ENCODE assay signal across 1 cellular context in the genomic region with DNA sequence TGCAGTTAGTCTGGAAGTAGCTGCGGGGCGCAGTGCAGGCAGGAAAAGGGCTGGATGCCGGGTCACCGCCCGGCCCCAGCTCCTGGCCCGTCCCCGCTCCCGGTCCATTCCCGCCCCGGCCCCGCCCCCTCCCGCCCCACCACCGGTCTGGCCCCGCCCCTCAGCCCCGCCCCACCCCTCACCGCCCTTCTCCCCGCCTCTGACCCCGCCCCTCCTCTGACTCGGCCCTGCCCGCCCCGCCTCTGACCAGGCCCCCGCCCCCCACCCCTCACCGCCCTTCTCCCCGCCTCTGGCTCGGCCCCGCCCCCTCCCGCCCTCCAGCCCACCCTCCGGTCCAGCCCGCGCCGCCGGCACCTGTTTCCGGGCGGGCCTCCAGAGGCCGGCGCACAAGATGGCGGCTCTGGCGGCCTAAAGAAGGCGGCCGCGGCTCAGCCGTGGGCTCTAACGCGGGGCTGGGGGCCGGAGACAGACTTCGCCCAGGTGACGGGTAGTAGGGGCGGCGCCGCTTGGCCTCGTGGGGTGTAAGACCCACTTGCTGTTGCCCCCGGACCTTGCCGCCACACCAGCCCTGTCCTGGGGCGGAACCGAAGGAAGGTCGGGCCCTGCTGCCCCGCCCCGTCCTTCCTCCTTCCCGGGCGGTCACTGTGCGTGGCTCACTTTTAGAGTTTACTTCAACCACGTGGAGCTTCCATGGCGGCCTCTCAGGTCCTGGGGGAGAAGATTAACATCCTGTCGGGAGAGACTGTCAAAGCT.
TF ChIP-seq lines count a peak whose summit lies in the region.

A gene with protein sequence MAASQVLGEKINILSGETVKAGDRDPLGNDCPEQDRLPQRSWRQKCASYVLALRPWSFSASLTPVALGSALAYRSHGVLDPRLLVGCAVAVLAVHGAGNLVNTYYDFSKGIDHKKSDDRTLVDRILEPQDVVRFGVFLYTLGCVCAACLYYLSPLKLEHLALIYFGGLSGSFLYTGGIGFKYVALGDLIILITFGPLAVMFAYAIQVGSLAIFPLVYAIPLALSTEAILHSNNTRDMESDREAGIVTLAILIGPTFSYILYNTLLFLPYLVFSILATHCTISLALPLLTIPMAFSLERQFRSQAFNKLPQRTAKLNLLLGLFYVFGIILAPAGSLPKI (plus strand): TSS at position 357 of the 753 bp plus-strand sequence. CDS start 334 bp downstream, at position 691.

TF ChIP-seq in WTC11, 78 proteins besides CTCF, POLR2A, EP300 and RAD21 (continued from another document and continues in another):
- TF ChIP-seq, protein P1, sequence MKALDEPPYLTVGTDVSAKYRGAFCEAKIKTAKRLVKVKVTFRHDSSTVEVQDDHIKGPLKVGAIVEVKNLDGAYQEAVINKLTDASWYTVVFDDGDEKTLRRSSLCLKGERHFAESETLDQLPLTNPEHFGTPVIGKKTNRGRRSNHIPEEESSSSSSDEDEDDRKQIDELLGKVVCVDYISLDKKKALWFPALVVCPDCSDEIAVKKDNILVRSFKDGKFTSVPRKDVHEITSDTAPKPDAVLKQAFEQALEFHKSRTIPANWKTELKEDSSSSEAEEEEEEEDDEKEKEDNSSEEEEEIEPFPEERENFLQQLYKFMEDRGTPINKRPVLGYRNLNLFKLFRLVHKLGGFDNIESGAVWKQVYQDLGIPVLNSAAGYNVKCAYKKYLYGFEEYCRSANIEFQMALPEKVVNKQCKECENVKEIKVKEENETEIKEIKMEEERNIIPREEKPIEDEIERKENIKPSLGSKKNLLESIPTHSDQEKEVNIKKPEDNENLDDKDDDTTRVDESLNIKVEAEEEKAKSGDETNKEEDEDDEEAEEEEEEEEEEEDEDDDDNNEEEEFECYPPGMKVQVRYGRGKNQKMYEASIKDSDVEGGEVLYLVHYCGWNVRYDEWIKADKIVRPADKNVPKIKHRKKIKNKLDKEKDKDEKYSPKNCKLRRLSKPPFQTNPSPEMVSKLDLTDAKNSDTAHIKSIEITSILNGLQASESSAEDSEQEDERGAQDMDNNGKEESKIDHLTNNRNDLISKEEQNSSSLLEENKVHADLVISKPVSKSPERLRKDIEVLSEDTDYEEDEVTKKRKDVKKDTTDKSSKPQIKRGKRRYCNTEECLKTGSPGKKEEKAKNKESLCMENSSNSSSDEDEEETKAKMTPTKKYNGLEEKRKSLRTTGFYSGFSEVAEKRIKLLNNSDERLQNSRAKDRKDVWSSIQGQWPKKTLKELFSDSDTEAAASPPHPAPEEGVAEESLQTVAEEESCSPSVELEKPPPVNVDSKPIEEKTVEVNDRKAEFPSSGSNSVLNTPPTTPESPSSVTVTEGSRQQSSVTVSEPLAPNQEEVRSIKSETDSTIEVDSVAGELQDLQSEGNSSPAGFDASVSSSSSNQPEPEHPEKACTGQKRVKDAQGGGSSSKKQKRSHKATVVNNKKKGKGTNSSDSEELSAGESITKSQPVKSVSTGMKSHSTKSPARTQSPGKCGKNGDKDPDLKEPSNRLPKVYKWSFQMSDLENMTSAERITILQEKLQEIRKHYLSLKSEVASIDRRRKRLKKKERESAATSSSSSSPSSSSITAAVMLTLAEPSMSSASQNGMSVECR (CRISPR knock-in tag; IDR thresholded peaks at IDR 0.05; ENCODE audit: borderline replicate concordance): peak; percentile 64; the same call in 1 of the 2 replicates
- TF ChIP-seq ZNF396 (CRISPR knock-in tag; IDR thresholded peaks at IDR 0.05; ENCODE audit: borderline replicate concordance): no peak
- no peak for TF ChIP-seq TCF7 (CRISPR knock-in tag; IDR thresholded peaks at IDR 0.05; ENCODE audit: low read depth)
- TF ChIP-seq, protein P2, sequence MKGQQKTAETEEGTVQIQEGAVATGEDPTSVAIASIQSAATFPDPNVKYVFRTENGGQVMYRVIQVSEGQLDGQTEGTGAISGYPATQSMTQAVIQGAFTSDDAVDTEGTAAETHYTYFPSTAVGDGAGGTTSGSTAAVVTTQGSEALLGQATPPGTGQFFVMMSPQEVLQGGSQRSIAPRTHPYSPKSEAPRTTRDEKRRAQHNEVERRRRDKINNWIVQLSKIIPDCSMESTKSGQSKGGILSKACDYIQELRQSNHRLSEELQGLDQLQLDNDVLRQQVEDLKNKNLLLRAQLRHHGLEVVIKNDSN (CRISPR knock-in tag; IDR thresholded peaks at IDR 0.05): peak; percentile 64; the same call in 1 of the 2 replicates
- TF ChIP-seq, protein P3, sequence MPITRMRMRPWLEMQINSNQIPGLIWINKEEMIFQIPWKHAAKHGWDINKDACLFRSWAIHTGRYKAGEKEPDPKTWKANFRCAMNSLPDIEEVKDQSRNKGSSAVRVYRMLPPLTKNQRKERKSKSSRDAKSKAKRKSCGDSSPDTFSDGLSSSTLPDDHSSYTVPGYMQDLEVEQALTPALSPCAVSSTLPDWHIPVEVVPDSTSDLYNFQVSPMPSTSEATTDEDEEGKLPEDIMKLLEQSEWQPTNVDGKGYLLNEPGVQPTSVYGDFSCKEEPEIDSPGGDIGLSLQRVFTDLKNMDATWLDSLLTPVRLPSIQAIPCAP (CRISPR knock-in tag; IDR thresholded peaks at IDR 0.05): no peak
- TF ChIP-seq, protein P4, sequence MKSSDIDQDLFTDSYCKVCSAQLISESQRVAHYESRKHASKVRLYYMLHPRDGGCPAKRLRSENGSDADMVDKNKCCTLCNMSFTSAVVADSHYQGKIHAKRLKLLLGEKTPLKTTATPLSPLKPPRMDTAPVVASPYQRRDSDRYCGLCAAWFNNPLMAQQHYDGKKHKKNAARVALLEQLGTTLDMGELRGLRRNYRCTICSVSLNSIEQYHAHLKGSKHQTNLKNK (CRISPR knock-in tag; IDR thresholded peaks at IDR 0.05): no peak
- TF ChIP-seq GTF2I (CRISPR knock-in tag; conservative IDR thresholded peaks at IDR 0.05): no peak
- TF ChIP-seq NR3C1 (CRISPR knock-in tag; conservative IDR thresholded peaks at IDR 0.05; ENCODE audit: low read depth): no peak
- TF ChIP-seq, protein P5, sequence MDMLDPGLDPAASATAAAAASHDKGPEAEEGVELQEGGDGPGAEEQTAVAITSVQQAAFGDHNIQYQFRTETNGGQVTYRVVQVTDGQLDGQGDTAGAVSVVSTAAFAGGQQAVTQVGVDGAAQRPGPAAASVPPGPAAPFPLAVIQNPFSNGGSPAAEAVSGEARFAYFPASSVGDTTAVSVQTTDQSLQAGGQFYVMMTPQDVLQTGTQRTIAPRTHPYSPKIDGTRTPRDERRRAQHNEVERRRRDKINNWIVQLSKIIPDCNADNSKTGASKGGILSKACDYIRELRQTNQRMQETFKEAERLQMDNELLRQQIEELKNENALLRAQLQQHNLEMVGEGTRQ (CRISPR knock-in tag; IDR thresholded peaks at IDR 0.05): peak; percentile 44; the same call in 1 of the 2 replicates
- TF ChIP-seq, protein P6, sequence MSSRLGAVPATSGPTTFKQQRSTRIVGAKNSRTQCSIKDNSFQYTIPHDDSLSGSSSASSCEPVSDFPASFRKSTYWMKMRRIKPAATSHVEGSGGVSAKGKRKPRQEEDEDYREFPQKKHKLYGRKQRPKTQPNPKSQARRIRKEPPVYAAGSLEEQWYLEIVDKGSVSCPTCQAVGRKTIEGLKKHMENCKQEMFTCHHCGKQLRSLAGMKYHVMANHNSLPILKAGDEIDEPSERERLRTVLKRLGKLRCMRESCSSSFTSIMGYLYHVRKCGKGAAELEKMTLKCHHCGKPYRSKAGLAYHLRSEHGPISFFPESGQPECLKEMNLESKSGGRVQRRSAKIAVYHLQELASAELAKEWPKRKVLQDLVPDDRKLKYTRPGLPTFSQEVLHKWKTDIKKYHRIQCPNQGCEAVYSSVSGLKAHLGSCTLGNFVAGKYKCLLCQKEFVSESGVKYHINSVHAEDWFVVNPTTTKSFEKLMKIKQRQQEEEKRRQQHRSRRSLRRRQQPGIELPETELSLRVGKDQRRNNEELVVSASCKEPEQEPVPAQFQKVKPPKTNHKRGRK (CRISPR knock-in tag; IDR thresholded peaks at IDR 0.05; ENCODE audit: borderline replicate concordance): no peak
- TF ChIP-seq FOXK1 (CRISPR knock-in tag; IDR thresholded peaks at IDR 0.05): no peak
- TF ChIP-seq, protein P7, sequence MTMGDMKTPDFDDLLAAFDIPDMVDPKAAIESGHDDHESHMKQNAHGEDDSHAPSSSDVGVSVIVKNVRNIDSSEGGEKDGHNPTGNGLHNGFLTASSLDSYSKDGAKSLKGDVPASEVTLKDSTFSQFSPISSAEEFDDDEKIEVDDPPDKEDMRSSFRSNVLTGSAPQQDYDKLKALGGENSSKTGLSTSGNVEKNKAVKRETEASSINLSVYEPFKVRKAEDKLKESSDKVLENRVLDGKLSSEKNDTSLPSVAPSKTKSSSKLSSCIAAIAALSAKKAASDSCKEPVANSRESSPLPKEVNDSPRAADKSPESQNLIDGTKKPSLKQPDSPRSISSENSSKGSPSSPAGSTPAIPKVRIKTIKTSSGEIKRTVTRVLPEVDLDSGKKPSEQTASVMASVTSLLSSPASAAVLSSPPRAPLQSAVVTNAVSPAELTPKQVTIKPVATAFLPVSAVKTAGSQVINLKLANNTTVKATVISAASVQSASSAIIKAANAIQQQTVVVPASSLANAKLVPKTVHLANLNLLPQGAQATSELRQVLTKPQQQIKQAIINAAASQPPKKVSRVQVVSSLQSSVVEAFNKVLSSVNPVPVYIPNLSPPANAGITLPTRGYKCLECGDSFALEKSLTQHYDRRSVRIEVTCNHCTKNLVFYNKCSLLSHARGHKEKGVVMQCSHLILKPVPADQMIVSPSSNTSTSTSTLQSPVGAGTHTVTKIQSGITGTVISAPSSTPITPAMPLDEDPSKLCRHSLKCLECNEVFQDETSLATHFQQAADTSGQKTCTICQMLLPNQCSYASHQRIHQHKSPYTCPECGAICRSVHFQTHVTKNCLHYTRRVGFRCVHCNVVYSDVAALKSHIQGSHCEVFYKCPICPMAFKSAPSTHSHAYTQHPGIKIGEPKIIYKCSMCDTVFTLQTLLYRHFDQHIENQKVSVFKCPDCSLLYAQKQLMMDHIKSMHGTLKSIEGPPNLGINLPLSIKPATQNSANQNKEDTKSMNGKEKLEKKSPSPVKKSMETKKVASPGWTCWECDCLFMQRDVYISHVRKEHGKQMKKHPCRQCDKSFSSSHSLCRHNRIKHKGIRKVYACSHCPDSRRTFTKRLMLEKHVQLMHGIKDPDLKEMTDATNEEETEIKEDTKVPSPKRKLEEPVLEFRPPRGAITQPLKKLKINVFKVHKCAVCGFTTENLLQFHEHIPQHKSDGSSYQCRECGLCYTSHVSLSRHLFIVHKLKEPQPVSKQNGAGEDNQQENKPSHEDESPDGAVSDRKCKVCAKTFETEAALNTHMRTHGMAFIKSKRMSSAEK (CRISPR knock-in tag; IDR thresholded peaks at IDR 0.05; ENCODE audit: borderline replicate concordance): no peak
- TF ChIP-seq, protein P8, sequence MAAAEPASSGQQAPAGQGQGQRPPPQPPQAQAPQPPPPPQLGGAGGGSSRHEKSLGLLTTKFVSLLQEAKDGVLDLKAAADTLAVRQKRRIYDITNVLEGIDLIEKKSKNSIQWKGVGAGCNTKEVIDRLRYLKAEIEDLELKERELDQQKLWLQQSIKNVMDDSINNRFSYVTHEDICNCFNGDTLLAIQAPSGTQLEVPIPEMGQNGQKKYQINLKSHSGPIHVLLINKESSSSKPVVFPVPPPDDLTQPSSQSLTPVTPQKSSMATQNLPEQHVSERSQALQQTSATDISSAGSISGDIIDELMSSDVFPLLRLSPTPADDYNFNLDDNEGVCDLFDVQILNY (CRISPR knock-in tag; IDR thresholded peaks at IDR 0.05): no peak
- peak; percentile 36; the same call in 1 of the 2 replicates for TF ChIP-seq ZNF232 (CRISPR knock-in tag; IDR thresholded peaks at IDR 0.05)
- peak; percentile 65; the same call in 1 of the 2 replicates for TF ChIP-seq JUN (CRISPR knock-in tag; IDR thresholded peaks at IDR 0.05)
- TF ChIP-seq PRRX2 (CRISPR knock-in tag; IDR thresholded peaks at IDR 0.05): no peak
- no peak for TF ChIP-seq FOXJ3 (CRISPR knock-in tag; IDR thresholded peaks at IDR 0.05; ENCODE audit: borderline replicate concordance)
- TF ChIP-seq, protein P9, sequence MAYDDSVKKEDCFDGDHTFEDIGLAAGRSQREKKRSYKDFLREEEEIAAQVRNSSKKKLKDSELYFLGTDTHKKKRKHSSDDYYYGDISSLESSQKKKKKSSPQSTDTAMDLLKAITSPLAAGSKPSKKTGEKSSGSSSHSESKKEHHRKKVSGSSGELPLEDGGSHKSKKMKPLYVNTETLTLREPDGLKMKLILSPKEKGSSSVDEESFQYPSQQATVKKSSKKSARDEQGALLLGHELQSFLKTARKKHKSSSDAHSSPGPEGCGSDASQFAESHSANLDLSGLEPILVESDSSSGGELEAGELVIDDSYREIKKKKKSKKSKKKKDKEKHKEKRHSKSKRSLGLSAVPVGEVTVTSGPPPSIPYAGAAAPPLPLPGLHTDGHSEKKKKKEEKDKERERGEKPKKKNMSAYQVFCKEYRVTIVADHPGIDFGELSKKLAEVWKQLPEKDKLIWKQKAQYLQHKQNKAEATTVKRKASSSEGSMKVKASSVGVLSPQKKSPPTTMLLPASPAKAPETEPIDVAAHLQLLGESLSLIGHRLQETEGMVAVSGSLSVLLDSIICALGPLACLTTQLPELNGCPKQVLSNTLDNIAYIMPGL (CRISPR knock-in tag; IDR thresholded peaks at IDR 0.05): peak; percentile 25; the same call in 1 of the 2 replicates
- TF ChIP-seq SP1 (CRISPR knock-in tag; conservative IDR thresholded peaks at IDR 0.05): peak; percentile 88
- TF ChIP-seq KAT7 (CRISPR knock-in tag; IDR thresholded peaks at IDR 0.05; ENCODE audit: borderline replicate concordance): no peak
- TF ChIP-seq, protein P10, sequence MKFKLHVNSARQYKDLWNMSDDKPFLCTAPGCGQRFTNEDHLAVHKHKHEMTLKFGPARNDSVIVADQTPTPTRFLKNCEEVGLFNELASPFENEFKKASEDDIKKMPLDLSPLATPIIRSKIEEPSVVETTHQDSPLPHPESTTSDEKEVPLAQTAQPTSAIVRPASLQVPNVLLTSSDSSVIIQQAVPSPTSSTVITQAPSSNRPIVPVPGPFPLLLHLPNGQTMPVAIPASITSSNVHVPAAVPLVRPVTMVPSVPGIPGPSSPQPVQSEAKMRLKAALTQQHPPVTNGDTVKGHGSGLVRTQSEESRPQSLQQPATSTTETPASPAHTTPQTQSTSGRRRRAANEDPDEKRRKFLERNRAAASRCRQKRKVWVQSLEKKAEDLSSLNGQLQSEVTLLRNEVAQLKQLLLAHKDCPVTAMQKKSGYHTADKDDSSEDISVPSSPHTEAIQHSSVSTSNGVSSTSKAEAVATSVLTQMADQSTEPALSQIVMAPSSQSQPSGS (CRISPR knock-in tag; IDR thresholded peaks at IDR 0.05; ENCODE audit: borderline replicate concordance, low read depth): no peak
- no peak for TF ChIP-seq ELF4 (CRISPR knock-in tag; IDR thresholded peaks at IDR 0.05; ENCODE audit: low read depth)
- no peak for TF ChIP-seq HMGA2 (CRISPR knock-in tag; IDR thresholded peaks at IDR 0.05)
- no peak for TF ChIP-seq IRF2 (CRISPR knock-in tag; IDR thresholded peaks at IDR 0.05; ENCODE audit: borderline replicate concordance, low read depth)
- TF ChIP-seq FOXP1 (CRISPR knock-in tag; IDR thresholded peaks at IDR 0.05; ENCODE audit: borderline replicate concordance): peak; percentile 84
- TF ChIP-seq, protein P11, sequence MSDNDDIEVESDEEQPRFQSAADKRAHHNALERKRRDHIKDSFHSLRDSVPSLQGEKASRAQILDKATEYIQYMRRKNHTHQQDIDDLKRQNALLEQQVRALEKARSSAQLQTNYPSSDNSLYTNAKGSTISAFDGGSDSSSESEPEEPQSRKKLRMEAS (CRISPR knock-in tag; IDR thresholded peaks at IDR 0.05): peak; percentile 86
- no peak for TF ChIP-seq SOX15 (CRISPR knock-in tag; IDR thresholded peaks at IDR 0.05)
- TF ChIP-seq CREM (CRISPR knock-in tag; IDR thresholded peaks at IDR 0.05): no peak
- no peak for TF ChIP-seq SMAD4 (CRISPR knock-in tag; IDR thresholded peaks at IDR 0.05)
- no peak for TF ChIP-seq NR2C2 (CRISPR knock-in tag; IDR thresholded peaks at IDR 0.05)
- TF ChIP-seq ZBTB21 (CRISPR knock-in tag; IDR thresholded peaks at IDR 0.05; ENCODE audit: borderline replicate concordance): no peak
